Comparison of ENCODE assay signal across 1 cellular context in the genomic region with DNA sequence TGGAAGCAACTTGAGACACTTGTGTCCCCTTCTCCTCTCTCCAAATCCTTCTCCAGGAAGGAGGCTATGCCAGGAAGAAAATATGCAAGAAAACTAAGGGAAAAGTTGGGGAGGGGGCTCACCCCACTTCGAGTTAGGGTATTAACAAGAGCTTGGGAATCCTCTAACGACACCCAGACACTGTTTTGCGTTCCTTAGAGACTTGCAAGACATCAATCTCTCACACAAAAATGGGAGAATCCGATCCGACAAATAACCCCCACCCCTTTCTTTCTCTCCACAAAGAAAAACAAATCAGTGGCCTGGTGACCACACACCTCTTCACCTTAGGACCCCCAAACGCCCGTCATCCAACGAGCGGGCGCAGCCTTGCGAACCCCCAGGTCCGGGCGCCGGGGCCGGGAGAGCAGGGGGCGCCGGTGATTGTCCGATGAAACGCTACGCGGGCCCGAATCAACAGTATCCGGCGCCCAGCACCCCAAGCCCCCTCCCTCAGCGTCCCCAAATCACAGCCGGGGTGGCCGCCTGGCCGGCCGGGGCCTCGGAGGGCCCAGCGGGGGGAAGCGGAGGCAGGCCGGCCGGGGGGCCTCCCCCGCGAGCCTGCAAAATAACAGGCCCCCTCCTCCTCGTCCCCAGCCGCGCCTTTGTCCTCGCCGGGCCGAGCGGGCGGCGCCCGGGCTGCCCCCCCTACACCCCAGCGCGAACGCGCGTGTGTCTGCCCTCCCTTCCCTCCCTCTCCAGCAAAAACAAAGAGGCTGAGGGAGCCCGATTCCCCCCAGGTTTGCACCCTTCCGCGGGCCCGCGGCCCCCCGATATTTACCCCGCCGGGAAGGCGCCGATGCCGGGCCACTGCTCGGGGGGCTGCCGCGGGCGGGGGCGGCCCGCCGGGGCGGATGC.
TF ChIP-seq lines count a peak whose summit lies in the region.

No MANE protein-coding gene starts in this region.

TF ChIP-seq in GM12878, 131 proteins besides CTCF, POLR2A, EP300 and RAD21 (continued from another document):
- TF ChIP-seq, protein P1, sequence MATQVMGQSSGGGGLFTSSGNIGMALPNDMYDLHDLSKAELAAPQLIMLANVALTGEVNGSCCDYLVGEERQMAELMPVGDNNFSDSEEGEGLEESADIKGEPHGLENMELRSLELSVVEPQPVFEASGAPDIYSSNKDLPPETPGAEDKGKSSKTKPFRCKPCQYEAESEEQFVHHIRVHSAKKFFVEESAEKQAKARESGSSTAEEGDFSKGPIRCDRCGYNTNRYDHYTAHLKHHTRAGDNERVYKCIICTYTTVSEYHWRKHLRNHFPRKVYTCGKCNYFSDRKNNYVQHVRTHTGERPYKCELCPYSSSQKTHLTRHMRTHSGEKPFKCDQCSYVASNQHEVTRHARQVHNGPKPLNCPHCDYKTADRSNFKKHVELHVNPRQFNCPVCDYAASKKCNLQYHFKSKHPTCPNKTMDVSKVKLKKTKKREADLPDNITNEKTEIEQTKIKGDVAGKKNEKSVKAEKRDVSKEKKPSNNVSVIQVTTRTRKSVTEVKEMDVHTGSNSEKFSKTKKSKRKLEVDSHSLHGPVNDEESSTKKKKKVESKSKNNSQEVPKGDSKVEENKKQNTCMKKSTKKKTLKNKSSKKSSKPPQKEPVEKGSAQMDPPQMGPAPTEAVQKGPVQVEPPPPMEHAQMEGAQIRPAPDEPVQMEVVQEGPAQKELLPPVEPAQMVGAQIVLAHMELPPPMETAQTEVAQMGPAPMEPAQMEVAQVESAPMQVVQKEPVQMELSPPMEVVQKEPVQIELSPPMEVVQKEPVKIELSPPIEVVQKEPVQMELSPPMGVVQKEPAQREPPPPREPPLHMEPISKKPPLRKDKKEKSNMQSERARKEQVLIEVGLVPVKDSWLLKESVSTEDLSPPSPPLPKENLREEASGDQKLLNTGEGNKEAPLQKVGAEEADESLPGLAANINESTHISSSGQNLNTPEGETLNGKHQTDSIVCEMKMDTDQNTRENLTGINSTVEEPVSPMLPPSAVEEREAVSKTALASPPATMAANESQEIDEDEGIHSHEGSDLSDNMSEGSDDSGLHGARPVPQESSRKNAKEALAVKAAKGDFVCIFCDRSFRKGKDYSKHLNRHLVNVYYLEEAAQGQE (IDR thresholded peaks at IDR 0.05; ENCODE audit: low read depth, low read length), result no peak
- TF ChIP-seq ZNF384 (IDR thresholded peaks at IDR 0.05; ENCODE audit: borderline replicate concordance, low read depth, low read length) (no peak), SIN3A (IDR thresholded peaks at IDR 0.05; ENCODE audit: low read depth, low read length) (no peak), BACH1 (IDR thresholded peaks at IDR 0.05; ENCODE audit: borderline replicate concordance) (peak; percentile 86; the same call in 1 of the 2 replicates), DPF2 (IDR thresholded peaks at IDR 0.05) (peak; percentile 54; the same call in 1 of the 2 replicates), CEBPB (IDR thresholded peaks at IDR 0.05; ENCODE audit: borderline replicate concordance in 1 of 2, low read depth in 2 of 2, low read length in 2 of 2) (no peak), TAF1 (IDR thresholded peaks at IDR 0.05; ENCODE audit: borderline replicate concordance, low read depth, low read length) (peak; percentile 61; the same call in 1 of the 2 replicates), ZNF207 (IDR thresholded peaks at IDR 0.05; ENCODE audit: borderline replicate concordance) (0 out of 2 replicates have a peak, but pooled peaks have one; percentile 42), IKZF1 (conservative IDR thresholded peaks at IDR 0.05) (peak; percentile 60)
- TF ChIP-seq, protein P2, sequence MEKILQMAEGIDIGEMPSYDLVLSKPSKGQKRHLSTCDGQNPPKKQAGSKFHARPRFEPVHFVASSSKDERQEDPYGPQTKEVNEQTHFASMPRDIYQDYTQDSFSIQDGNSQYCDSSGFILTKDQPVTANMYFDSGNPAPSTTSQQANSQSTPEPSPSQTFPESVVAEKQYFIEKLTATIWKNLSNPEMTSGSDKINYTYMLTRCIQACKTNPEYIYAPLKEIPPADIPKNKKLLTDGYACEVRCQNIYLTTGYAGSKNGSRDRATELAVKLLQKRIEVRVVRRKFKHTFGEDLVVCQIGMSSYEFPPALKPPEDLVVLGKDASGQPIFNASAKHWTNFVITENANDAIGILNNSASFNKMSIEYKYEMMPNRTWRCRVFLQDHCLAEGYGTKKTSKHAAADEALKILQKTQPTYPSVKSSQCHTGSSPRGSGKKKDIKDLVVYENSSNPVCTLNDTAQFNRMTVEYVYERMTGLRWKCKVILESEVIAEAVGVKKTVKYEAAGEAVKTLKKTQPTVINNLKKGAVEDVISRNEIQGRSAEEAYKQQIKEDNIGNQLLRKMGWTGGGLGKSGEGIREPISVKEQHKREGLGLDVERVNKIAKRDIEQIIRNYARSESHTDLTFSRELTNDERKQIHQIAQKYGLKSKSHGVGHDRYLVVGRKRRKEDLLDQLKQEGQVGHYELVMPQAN (conservative IDR thresholded peaks at IDR 0.05), result peak; percentile 60; the same call in 1 of the 2 replicates
